In the genomic region with DNA sequence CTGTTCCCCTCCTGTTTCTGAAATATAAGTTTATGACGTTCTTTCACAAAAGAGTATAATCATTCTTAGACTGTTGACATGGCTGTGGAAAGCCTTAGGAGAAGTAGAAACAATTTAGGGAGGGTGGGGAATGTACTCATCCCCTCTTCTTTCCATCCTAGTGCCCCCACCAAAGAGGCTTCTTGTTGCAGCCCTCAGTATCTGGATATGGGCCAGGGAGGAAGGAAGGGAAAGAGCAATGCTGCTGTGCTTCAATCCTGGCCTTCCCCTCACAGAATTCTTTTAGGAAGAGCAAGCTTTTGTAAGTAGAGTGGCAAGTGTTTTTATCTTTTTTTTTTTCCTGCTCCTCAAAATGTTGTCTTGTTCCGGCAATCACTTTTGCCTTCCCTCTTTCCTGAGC, we compare ENCODE assay signal across 1 cellular context.
TF ChIP-seq lines count a peak whose summit lies in the region.

No MANE protein-coding gene starts in this region.

TF ChIP-seq in GM23338, 12 proteins besides CTCF, POLR2A, EP300 and RAD21:
- TF ChIP-seq, protein P1, sequence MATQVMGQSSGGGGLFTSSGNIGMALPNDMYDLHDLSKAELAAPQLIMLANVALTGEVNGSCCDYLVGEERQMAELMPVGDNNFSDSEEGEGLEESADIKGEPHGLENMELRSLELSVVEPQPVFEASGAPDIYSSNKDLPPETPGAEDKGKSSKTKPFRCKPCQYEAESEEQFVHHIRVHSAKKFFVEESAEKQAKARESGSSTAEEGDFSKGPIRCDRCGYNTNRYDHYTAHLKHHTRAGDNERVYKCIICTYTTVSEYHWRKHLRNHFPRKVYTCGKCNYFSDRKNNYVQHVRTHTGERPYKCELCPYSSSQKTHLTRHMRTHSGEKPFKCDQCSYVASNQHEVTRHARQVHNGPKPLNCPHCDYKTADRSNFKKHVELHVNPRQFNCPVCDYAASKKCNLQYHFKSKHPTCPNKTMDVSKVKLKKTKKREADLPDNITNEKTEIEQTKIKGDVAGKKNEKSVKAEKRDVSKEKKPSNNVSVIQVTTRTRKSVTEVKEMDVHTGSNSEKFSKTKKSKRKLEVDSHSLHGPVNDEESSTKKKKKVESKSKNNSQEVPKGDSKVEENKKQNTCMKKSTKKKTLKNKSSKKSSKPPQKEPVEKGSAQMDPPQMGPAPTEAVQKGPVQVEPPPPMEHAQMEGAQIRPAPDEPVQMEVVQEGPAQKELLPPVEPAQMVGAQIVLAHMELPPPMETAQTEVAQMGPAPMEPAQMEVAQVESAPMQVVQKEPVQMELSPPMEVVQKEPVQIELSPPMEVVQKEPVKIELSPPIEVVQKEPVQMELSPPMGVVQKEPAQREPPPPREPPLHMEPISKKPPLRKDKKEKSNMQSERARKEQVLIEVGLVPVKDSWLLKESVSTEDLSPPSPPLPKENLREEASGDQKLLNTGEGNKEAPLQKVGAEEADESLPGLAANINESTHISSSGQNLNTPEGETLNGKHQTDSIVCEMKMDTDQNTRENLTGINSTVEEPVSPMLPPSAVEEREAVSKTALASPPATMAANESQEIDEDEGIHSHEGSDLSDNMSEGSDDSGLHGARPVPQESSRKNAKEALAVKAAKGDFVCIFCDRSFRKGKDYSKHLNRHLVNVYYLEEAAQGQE (IDR thresholded peaks at IDR 0.05; ENCODE audit: unreplicated experiment) = no peak
- TF ChIP-seq, protein P2, sequence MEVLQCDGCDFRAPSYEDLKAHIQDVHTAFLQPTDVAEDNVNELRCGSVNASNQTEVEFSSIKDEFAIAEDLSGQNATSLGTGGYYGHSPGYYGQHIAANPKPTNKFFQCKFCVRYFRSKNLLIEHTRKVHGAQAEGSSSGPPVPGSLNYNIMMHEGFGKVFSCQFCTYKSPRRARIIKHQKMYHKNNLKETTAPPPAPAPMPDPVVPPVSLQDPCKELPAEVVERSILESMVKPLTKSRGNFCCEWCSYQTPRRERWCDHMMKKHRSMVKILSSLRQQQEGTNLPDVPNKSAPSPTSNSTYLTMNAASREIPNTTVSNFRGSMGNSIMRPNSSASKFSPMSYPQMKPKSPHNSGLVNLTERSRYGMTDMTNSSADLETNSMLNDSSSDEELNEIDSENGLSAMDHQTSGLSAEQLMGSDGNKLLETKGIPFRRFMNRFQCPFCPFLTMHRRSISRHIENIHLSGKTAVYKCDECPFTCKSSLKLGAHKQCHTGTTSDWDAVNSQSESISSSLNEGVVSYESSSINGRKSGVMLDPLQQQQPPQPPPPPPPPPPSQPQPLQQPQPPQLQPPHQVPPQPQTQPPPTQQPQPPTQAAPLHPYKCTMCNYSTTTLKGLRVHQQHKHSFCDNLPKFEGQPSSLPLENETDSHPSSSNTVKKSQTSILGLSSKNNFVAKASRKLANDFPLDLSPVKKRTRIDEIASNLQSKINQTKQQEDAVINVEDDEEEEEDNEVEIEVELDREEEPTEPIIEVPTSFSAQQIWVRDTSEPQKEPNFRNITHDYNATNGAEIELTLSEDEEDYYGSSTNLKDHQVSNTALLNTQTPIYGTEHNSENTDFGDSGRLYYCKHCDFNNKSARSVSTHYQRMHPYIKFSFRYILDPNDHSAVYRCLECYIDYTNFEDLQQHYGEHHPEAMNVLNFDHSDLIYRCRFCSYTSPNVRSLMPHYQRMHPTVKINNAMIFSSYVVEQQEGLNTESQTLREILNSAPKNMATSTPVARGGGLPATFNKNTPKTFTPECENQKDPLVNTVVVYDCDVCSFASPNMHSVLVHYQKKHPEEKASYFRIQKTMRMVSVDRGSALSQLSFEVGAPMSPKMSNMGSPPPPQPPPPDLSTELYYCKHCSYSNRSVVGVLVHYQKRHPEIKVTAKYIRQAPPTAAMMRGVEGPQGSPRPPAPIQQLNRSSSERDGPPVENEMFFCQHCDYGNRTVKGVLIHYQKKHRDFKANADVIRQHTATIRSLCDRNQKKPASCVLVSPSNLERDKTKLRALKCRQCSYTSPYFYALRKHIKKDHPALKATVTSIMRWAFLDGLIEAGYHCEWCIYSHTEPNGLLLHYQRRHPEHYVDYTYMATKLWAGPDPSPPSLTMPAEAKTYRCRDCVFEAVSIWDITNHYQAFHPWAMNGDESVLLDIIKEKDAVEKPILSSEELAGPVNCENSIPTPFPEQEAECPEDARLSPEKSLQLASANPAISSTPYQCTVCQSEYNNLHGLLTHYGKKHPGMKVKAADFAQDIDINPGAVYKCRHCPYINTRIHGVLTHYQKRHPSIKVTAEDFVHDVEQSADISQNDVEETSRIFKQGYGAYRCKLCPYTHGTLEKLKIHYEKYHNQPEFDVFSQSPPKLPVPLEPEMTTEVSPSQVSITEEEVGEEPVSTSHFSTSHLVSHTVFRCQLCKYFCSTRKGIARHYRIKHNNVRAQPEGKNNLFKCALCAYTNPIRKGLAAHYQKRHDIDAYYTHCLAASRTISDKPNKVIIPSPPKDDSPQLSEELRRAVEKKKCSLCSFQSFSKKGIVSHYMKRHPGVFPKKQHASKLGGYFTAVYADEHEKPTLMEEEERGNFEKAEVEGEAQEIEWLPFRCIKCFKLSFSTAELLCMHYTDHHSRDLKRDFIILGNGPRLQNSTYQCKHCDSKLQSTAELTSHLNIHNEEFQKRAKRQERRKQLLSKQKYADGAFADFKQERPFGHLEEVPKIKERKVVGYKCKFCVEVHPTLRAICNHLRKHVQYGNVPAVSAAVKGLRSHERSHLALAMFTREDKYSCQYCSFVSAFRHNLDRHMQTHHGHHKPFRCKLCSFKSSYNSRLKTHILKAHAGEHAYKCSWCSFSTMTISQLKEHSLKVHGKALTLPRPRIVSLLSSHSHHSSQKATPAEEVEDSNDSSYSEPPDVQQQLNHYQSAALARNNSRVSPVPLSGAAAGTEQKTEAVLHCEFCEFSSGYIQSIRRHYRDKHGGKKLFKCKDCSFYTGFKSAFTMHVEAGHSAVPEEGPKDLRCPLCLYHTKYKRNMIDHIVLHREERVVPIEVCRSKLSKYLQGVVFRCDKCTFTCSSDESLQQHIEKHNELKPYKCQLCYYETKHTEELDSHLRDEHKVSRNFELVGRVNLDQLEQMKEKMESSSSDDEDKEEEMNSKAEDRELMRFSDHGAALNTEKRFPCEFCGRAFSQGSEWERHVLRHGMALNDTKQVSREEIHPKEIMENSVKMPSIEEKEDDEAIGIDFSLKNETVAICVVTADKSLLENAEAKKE (CRISPR knock-in tag; IDR thresholded peaks at IDR 0.05) = no peak
- TF ChIP-seq ETS1 (IDR thresholded peaks at IDR 0.05) (no peak), ZNF331 (CRISPR knock-in tag; IDR thresholded peaks at IDR 0.05; ENCODE audit: low read depth) (no peak), ZNF114 (CRISPR knock-in tag; IDR thresholded peaks at IDR 0.05) (no peak), STAT1 (IDR thresholded peaks at IDR 0.05; ENCODE audit: unreplicated experiment) (no peak), CREB1 (CRISPR knock-in tag; IDR thresholded peaks at IDR 0.05; ENCODE audit: low read depth) (no peak)
